In the genomic region with DNA sequence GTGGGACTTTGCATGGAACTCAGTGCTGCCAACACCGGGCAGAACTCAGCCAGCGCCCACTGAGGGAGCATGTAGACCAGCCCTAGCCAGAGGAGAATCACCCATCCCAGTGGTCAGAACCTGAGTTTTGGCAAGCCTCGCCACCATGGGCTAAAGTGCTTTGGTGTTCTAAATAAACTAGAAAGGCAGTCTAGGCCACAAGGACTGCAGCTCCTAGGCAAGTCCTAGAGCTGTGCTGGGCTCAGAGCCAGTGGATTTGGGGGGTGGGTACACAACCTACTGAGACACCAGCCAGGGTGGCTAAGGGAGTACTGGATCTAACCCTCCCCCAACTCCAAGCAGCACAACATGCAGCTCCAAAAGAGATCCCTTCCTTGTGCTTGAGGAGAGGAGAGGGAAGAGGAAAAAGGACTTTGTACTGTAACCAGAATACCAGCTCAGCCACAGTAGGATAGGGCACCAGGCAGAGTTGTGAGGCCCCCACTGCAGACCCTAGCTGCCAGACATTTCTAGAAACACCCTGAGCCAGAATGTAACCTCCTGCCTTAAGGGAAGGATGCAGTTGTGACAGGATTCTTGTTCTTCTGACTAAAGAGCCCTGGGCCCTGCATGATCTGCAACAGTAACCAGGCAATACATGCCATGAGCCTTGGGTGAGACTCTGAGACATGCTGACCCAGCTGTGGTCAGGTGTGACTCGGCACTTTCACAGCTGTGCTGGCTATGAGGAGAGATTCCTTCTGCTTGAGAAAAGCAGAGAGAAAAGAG, we compare ENCODE assay signal across 8 cellular contexts. TPM values are rescaled to one million over a fixed set of nuclear protein-coding genes. Genes with fewer than 3 reads are reported as not detected.
DNase-seq lines count a peak whose midpoint lies in the region; ATAC-seq and TF ChIP-seq lines count a peak whose summit lies in the region.

No MANE protein-coding gene starts in this region.

- intact Hi-C loops in left ventricle myocardium superior (cut with micrococcal nuclease), result no loop called here

- no peak for TF ChIP-seq CTCF in fibroblast of pulmonary artery (IDR thresholded peaks at IDR 0.05; ENCODE audit: low read length, missing control alignments)

- DNase-seq in Daoy (ENCODE audit: low read depth) (peak; percentile 61), M059J (ENCODE audit: low read depth) (peak; percentile 74), fibroblast of pulmonary artery (ENCODE audit: low read depth) (peak; percentile 69), OCI-M2 (lab: John Stamatoyannopoulos, UW; ENCODE audit: unreplicated experiment) (no peak), 8988T (no peak), left ventricle myocardium superior (no peak)
- no peak for DNase-seq in activated naive CD4-positive, alpha-beta T cell (lab: John Stamatoyannopoulos, UW)

- ATAC-seq in GM21717 (IDR thresholded peaks at IDR 0.05; ENCODE audit: unreplicated experiment) (peak; percentile 64), left ventricle myocardium superior (no peak)

- no peak overlapping the region for H3K4me3 ChIP-seq in fibroblast of pulmonary artery (replicated peaks; ENCODE audit: low read depth, low read length)

RNA-seq across cellular contexts. Expression of gene GSDME, which starts 24.4 kb away (rescaled TPM):
- total RNA-seq in Daoy (2014; rRNA removed; shearing (Covaris generic)), result 28.3 and 46.0 TPM in 2 replicates
- 17.4 and 24.8 TPM in 2 replicates for total RNA-seq in M059J (2014; rRNA removed; shearing (Covaris generic))
- total RNA-seq in left ventricle myocardium superior, result 5.3 TPM

Comparison
In these comparisons a context has a peak if more than half of its experiments do, and no peak if none do; other contexts are left out.
1. DNase-seq: peak in Daoy (single experiment), M059J (single experiment) and fibroblast of pulmonary artery (single experiment); none in activated naive CD4-positive, alpha-beta T cell (0 of 4), OCI-M2 (single experiment), 8988T (single experiment) and left ventricle myocardium superior (single experiment).